30 cellular contexts compared by ENCODE assay signal in genomic region chr3:137174514-137174913, GRCh38.
"Had no signal": no experiment of that assay in that cellular context is flagged by ENCODE, and none has a peak within 500 bp of the region (broad histone marks: within the 10 kb centered on the region; RNA-seq: fewer than 3 reads in every experiment).

No MANE protein-coding gene starts in this region.

- H3K9me3 Mint-ChIP-seq: activated naive CD4-positive, alpha-beta T cell treated with anti-CD3 and anti-CD28 coated beads, Interleukin-2, amount 10 ng/mL, durations not matched to agents 7 days and 5 days had no signal

- H3K4me3 Mint-ChIP-seq: activated CD4-positive, alpha-beta memory T cell treated with anti-CD3 and anti-CD28 coated beads, Interleukin-2, amount 10 ng/mL, durations not matched to agents 7 days and 5 days; activated CD4-positive, alpha-beta T cell treated with anti-CD3 and anti-CD28 coated beads for 36 hours; activated CD8-positive, alpha-beta memory T cell treated with anti-CD3 and anti-CD28 coated beads, Interleukin-2, amount 10 ng/mL, durations not matched to agents 7 days and 5 days; activated naive CD4-positive, alpha-beta T cell treated with anti-CD3 and anti-CD28 coated beads, Interleukin-2, amount 10 ng/mL, durations not matched to agents 7 days and 5 days; activated naive CD8-positive, alpha-beta T cell; activated naive CD8-positive, alpha-beta T cell treated with anti-CD3 and anti-CD28 coated beads, Interleukin-2, amount 50 U/mL, for 24 hours; brain; T-helper 1 cell treated with Interleukin-12 subunit alpha and Interleukin-12 subunit beta and Interleukin-4 antibody, amounts not matched to agents 30 μg/mL and 1 μg/mL, for 36 hours; T-helper 2 cell treated with Interferon-gamma antibody and Interleukin-4, amounts not matched to agents 5 μg/mL and 100 μg/mL, for 36 hours; WTC11 had no signal

- H3K27ac Mint-ChIP-seq: activated CD4-positive, alpha-beta memory T cell treated with anti-CD3 and anti-CD28 coated beads, Interleukin-2, amount 10 ng/mL, durations not matched to agents 7 days and 5 days; activated CD4-positive, alpha-beta T cell treated with anti-CD3 and anti-CD28 coated beads for 36 hours; activated CD8-positive, alpha-beta memory T cell treated with anti-CD3 and anti-CD28 coated beads, Interleukin-2, amount 10 ng/mL, durations not matched to agents 7 days and 5 days; activated naive CD4-positive, alpha-beta T cell treated with anti-CD3 and anti-CD28 coated beads, Interleukin-2, amount 10 ng/mL, durations not matched to agents 7 days and 5 days; activated naive CD8-positive, alpha-beta T cell; activated naive CD8-positive, alpha-beta T cell treated with anti-CD3 and anti-CD28 coated beads, Interleukin-2, amount 50 U/mL, for 24 hours; brain; T-helper 1 cell treated with Interleukin-12 subunit alpha and Interleukin-12 subunit beta and Interleukin-4 antibody, amounts not matched to agents 30 μg/mL and 1 μg/mL, for 36 hours; T-helper 2 cell treated with Interferon-gamma antibody and Interleukin-4, amounts not matched to agents 5 μg/mL and 100 μg/mL, for 36 hours; WTC11 had no signal

- ATAC-seq: activated CD4-positive, alpha-beta T cell treated with anti-CD3 and anti-CD28 coated beads for 36 hours; activated CD4-positive, CD25-positive, alpha-beta regulatory T cell treated with anti-CD3 and anti-CD28 coated beads, Interleukin-2, amount 50 U/mL, for 24 hours; activated CD8-positive, alpha-beta memory T cell treated with anti-CD3 and anti-CD28 coated beads, Interleukin-2, amount 10 ng/mL, durations not matched to agents 7 days and 5 days; activated naive CD8-positive, alpha-beta T cell treated with anti-CD3 and anti-CD28 coated beads, Interleukin-2, amount 50 U/mL, for 24 hours; K562; Panc1 had no signal

- H3K27ac ChIP-seq: SJCRH30, SK-N-MC had no signal

- H3K36me3 ChIP-seq: SJCRH30 had no signal

- H3K27me3 Mint-ChIP-seq: activated CD4-positive, alpha-beta memory T cell treated with anti-CD3 and anti-CD28 coated beads, Interleukin-2, amount 10 ng/mL, durations not matched to agents 7 days and 5 days; activated CD8-positive, alpha-beta memory T cell treated with anti-CD3 and anti-CD28 coated beads, Interleukin-2, amount 10 ng/mL, durations not matched to agents 7 days and 5 days; activated naive CD4-positive, alpha-beta T cell treated with anti-CD3 and anti-CD28 coated beads, Interleukin-2, amount 10 ng/mL, durations not matched to agents 7 days and 5 days had no signal

- H3K4me3 ChIP-seq: K562, SJCRH30, SK-N-MC had no signal

- DNase-seq: activated CD4-positive, alpha-beta memory T cell treated with anti-CD3 and anti-CD28 coated beads, Interleukin-2, amount 10 ng/mL, durations not matched to agents 7 days and 5 days; activated CD4-positive, alpha-beta T cell treated with anti-CD3 and anti-CD28 coated beads for 36 hours; activated CD8-positive, alpha-beta memory T cell treated with anti-CD3 and anti-CD28 coated beads for 24 hours; activated CD8-positive, alpha-beta memory T cell treated with anti-CD3 and anti-CD28 coated beads, Interleukin-2, amount 10 ng/mL, durations not matched to agents 7 days and 5 days; activated CD8-positive, alpha-beta memory T cell treated with anti-CD3 and anti-CD28 coated beads, Interleukin-2, amount 50 U/mL, for 48 hours; activated effector memory CD4-positive, alpha-beta T cell treated with Interleukin-2 at 50 U/mL for 16 hours; activated naive CD4-positive, alpha-beta T cell treated with anti-CD3 and anti-CD28 coated beads, Interleukin-2, amount 10 ng/mL, durations not matched to agents 7 days and 5 days; activated naive CD8-positive, alpha-beta T cell treated with anti-CD3 and anti-CD28 coated beads, Interleukin-2, amount 50 U/mL, for 24 hours; activated T-cell treated with anti-CD3 and anti-CD28 coated beads, Interleukin-2, amount 50 U/mL, for 48 hours; anterior cingulate cortex; caudate nucleus; NCI-H1048; NCI-H1105 treated with DMSO at 0.1 percent for 48 hours; NCI-H1436 treated with DMSO at 0.1 percent for 48 hours; NCI-H1694 treated with DMSO at 0.1 percent for 48 hours; NCI-H2029; NCI-H345; NCI-H524 treated with DMSO at 0.1 percent for 48 hours; NCI-H748 treated with DMSO at 0.1 percent for 48 hours; SHP77; SJCRH30 had no signal

- H3K36me3 Mint-ChIP-seq: activated CD8-positive, alpha-beta memory T cell treated with anti-CD3 and anti-CD28 coated beads, Interleukin-2, amount 10 ng/mL, durations not matched to agents 7 days and 5 days; activated naive CD4-positive, alpha-beta T cell treated with anti-CD3 and anti-CD28 coated beads, Interleukin-2, amount 10 ng/mL, durations not matched to agents 7 days and 5 days; activated naive CD8-positive, alpha-beta T cell; brain had no signal

- H3K4me1 Mint-ChIP-seq: activated CD4-positive, alpha-beta memory T cell treated with anti-CD3 and anti-CD28 coated beads, Interleukin-2, amount 10 ng/mL, durations not matched to agents 7 days and 5 days; activated CD4-positive, alpha-beta T cell treated with anti-CD3 and anti-CD28 coated beads for 36 hours; activated CD8-positive, alpha-beta memory T cell treated with anti-CD3 and anti-CD28 coated beads, Interleukin-2, amount 10 ng/mL, durations not matched to agents 7 days and 5 days; activated naive CD4-positive, alpha-beta T cell treated with anti-CD3 and anti-CD28 coated beads, Interleukin-2, amount 10 ng/mL, durations not matched to agents 7 days and 5 days; activated naive CD8-positive, alpha-beta T cell treated with anti-CD3 and anti-CD28 coated beads, Interleukin-2, amount 50 U/mL, for 24 hours had no signal

- H3K27me3 ChIP-seq: SJCRH30 had no signal
